In genomic region chr2:126664234-126664633, GRCh38 we compare ENCODE assay signal across 9 cellular contexts. TPM values are rescaled to one million over a fixed set of nuclear protein-coding genes. Genes with fewer than 3 reads are reported as not detected.
DNase-seq lines count a peak whose midpoint lies in the region; ATAC-seq, FAIRE-seq and TF ChIP-seq lines count a peak whose summit lies in the region.
"Had no signal": no experiment of that assay in that cellular context is flagged by ENCODE, and none has a peak within 500 bp of the region (broad histone marks: within the 10 kb centered on the region; RNA-seq: fewer than 3 reads in every experiment).

No MANE protein-coding gene starts in this region.

- POLR2A ChIA-PET in K562 (lab: Yijun Ruan, JAX), result interaction anchor here (1.0 to 2.1 kb wide), 2 partner anchors 10 to 49 kb away, joined by 3 to 10 read pairs; no protein-coding TSS in a partner anchor
- POLR2A ChIA-PET in Caco-2 (lab: Charles Lee), result no interaction called here

- peak overlapping the region; percentile 67 for H3K4me3 ChIP-seq in DOHH2 (ENCODE audit: low read length)
- no peak overlapping the region for H3K4me3 ChIP-seq in K562
- no peak overlapping the region for H3K4me3 ChIP-seq in Caco-2 (ENCODE audit: low read depth, low read length)

- H3K4me1 ChIP-seq in DOHH2 (ENCODE audit: control insufficient read depth, low read length) (peaks cover 72% of the 10 kb centered on the region), K562 (replicated peaks in 1 of 2; ENCODE audit: control insufficient read depth in 2 of 2, insufficient read depth in 2 of 2, low read length in 2 of 2) (peaks cover 65 to 69% of the 10 kb centered on the region in 2 experiments), Caco-2 (no peaks in the 10 kb centered on the region)

- H3K36me3 ChIP-seq in DOHH2 (ENCODE audit: control insufficient read depth, low read length), result peaks cover 59% of the 10 kb centered on the region
- H3K36me3 ChIP-seq in K562 (ENCODE audit: control insufficient read depth, insufficient read depth, low read length), result peaks cover 89% of the 10 kb centered on the region
- no peaks in the 10 kb centered on the region; the same call in 1 of the 2 replicates for H3K36me3 ChIP-seq in Caco-2 (ENCODE audit: control insufficient read depth, insufficient read depth, low read length)

- FAIRE-seq in K562 (lab: Jason Lieb, UNC), result peak; percentile 37
- FAIRE-seq: TTC549 had no signal

- no peaks in the 10 kb centered on the region for H3K9me2 ChIP-seq in DOHH2 (replicated peaks; ENCODE audit: control insufficient read depth, low read length)

- WGBS in K562 (ENCODE audit: insufficient coverage, low coverage, missing lambda C conversion rate), result 28% methylated on average over 3 of the region's 3 CpGs

- no peak overlapping the region for H2AFZ ChIP-seq in K562 (ENCODE audit: low read depth, low read length)

- TF ChIP-seq RAD21 in K562 (CRISPR knock-in tag; conservative IDR thresholded peaks at IDR 0.05 in 1 of 2, IDR thresholded peaks at IDR 0.05 in 1 of 2), result no peak

- peaks cover 9% of the 10 kb centered on the region for H3K9me1 ChIP-seq in K562 (ENCODE audit: control insufficient read depth, insufficient read depth, low read length)

- in situ Hi-C loops in K562 (cut with MboI), result no loop called here

- no peaks in the 10 kb centered on the region for H3K36me3 Mint-ChIP-seq in Caco-2 (ENCODE audit: insufficient read depth, unreplicated experiment)

- H3K4me1 Mint-ChIP-seq in Caco-2 (ENCODE audit: low read depth, unreplicated experiment), result no peaks in the 10 kb centered on the region

- H3K27ac ChIP-seq in DOHH2 (ENCODE audit: low read depth, low read length), result peak overlapping the region; percentile 86
- peak overlapping the region; percentile 1; the same call in 2 of the 3 replicates for H3K27ac ChIP-seq in K562 (ENCODE audit: extremely low read depth, low read depth, low read length)

- TF ChIP-seq CTCF in DOHH2 (IDR thresholded peaks at IDR 0.05; ENCODE audit: low read depth, low read length, poor library complexity, severe bottlenecking) (no peak), K562 (IDR thresholded peaks at IDR 0.05 in 2 of 3, conservative IDR thresholded peaks at IDR 0.05 in 1 of 3; ENCODE audit: insufficient read depth in 2 of 3, low read depth in 1 of 3, low read length in 3 of 3) (no peak), Caco-2 (IDR thresholded peaks at IDR 0.05; ENCODE audit: insufficient read depth in 1 of 2, low read depth in 1 of 2, low read length in 1 of 2, severe bottlenecking in 1 of 2, unreplicated experiment in 1 of 2) (no peak)

- CTCF ChIA-PET in K562 (lab: Yijun Ruan, JAX; ENCODE audit: low intra/inter-chr PET ratio) (no interaction called here), Caco-2 (lab: Charles Lee) (no interaction called here)

- H3K79me2 ChIP-seq in DOHH2 (ENCODE audit: control insufficient read depth, low read length) (peaks cover 100% of the 10 kb centered on the region), K562 (ENCODE audit: control insufficient read depth, insufficient read depth, low read length) (peaks cover 99% of the 10 kb centered on the region)

- peak overlapping the region; percentile 79 for H3K4me2 ChIP-seq in DOHH2 (ENCODE audit: low read length)
- peak overlapping the region; percentile 34; the same call in 1 of the 2 replicates for H3K4me2 ChIP-seq in K562 (ENCODE audit: insufficient read depth, low read length)

- H3K27ac Mint-ChIP-seq in Caco-2 (ENCODE audit: unreplicated experiment), result no peak overlapping the region

- H3K4me3 Mint-ChIP-seq in Caco-2 (ENCODE audit: unreplicated experiment), result no peak overlapping the region

- H3K9me3 Mint-ChIP-seq in Caco-2 (ENCODE audit: unreplicated experiment), result no peaks in the 10 kb centered on the region

- peak overlapping the region in 1 of 2 experiments; percentile 87; a peak in 1 of 4 replicates for H3K9ac ChIP-seq in K562 (ENCODE audit: insufficient read depth in 1 of 2, low read depth in 2 of 2, low read length in 2 of 2)

- H3K27me3 ChIP-seq in DOHH2 (ENCODE audit: control insufficient read depth, low read length), result no peaks in the 10 kb centered on the region
- H3K27me3 ChIP-seq in K562 (ENCODE audit: control insufficient read depth in 2 of 2, insufficient read depth in 2 of 2, low read length in 2 of 2), result no peaks in the 10 kb centered on the region
- no peaks in the 10 kb centered on the region; the same call in 1 of the 2 replicates for H3K27me3 ChIP-seq in Caco-2 (replicated peaks; ENCODE audit: control insufficient read depth, insufficient read depth, low read length)

- H4K20me1 ChIP-seq in DOHH2 (ENCODE audit: control insufficient read depth, insufficient read depth, low read depth, low read length), result peaks cover 4% of the 10 kb centered on the region; the same call in 1 of the 2 replicates
- peaks cover 40% of the 10 kb centered on the region for H4K20me1 ChIP-seq in K562 (replicated peaks; ENCODE audit: control insufficient read depth, insufficient read depth, low read length)

- H3K27me3 Mint-ChIP-seq in Caco-2 (ENCODE audit: insufficient read depth, unreplicated experiment), result peaks cover 17% of the 10 kb centered on the region

- BruUV-seq in K562 (replicated peaks; lab: Mats Ljungman, UMichigan) (no TSS peak), Caco-2 (replicated peaks; lab: Mats Ljungman, UMichigan) (no TSS peak)

- no peak for TF ChIP-seq POLR2A in K562 (conservative IDR thresholded peaks at IDR 0.05)

- no peak for TF ChIP-seq EP300 in K562 (IDR thresholded peaks at IDR 0.05; ENCODE audit: low read length)

- intact Hi-C loops in K562 (cut with micrococcal nuclease) (no loop called here), left colon (cut with DNase I, micrococcal nuclease) (no loop called here), Caco-2 (cut with micrococcal nuclease; ENCODE audit: unreplicated experiment) (no loop called here)

- H3F3A ChIP-seq in DOHH2 (ENCODE audit: control insufficient read depth, insufficient read depth), result peaks cover 12% of the 10 kb centered on the region; the same call in 1 of the 2 replicates

- ATAC-seq in GM19351 (IDR thresholded peaks at IDR 0.05; ENCODE audit: unreplicated experiment) (peak; percentile 79), HG03159 (IDR thresholded peaks at IDR 0.05; ENCODE audit: unreplicated experiment) (peak; percentile 76), K562 (peak; percentile 20), left colon (no peak)

- DNase-seq in K562 (ENCODE audit: extremely low read depth in 1 of 4, low spot score in 3 of 4) (no peak), left colon (no peak), NCI-H2107 treated with DMSO at 0.1 percent for 48 hours (lab: John Stamatoyannopoulos, UW; ENCODE audit: unreplicated experiment) (no peak), HPDE6-E6E7 (ENCODE audit: extremely low spot score) (no peak), Caco-2 (no peak)

- H3K9me3 ChIP-seq in DOHH2 (ENCODE audit: control insufficient read depth, insufficient read depth, low read length) (no peaks in the 10 kb centered on the region), K562 (replicated peaks; ENCODE audit: control insufficient read depth, insufficient read depth, low read depth, low read length) (no peaks in the 10 kb centered on the region), Caco-2 (no peaks in the 10 kb centered on the region)

TF ChIP-seq in K562, 482 proteins besides CTCF, POLR2A, EP300 and RAD21:
- TF ChIP-seq YY1 (IDR thresholded peaks at IDR 0.05; ENCODE audit: borderline replicate concordance in 1 of 3, control insufficient read depth in 1 of 3, extremely low read depth in 1 of 3, insufficient read depth in 3 of 3, insufficient read length in 1 of 3, insufficient replicate concordance in 2 of 3, low read depth in 1 of 3, low read length in 2 of 3) (peak in 2 of 3 experiments; percentile 30 to 50), ZC3H11A (IDR thresholded peaks at IDR 0.05; ENCODE audit: low read depth, low read length) (no peak)

RNA-seq across cellular contexts. Expression of gene GYPC, which starts 8.3 kb away (rescaled TPM):
- total RNA-seq in K562 (2011; cell fraction: chromatin; rRNA removed; ENCODE audit: low replicate concordance), result 120 and 158 TPM in 2 replicates
- 166 and 169 TPM in 2 replicates for total RNA-seq in K562 (2011; cell fraction: nucleolus; rRNA removed)
- total RNA-seq in K562 (2011; cell fraction: nucleoplasm; rRNA removed), result 154 and 197 TPM in 2 replicates
- total RNA-seq in K562 (2014; rRNA removed) (282 and 367 TPM in 2 replicates), K562 (2014; rRNA removed; fragmentation: Illumina TruSeq; extraction: Trizol) (121 and 155 TPM in 2 replicates), K562 (2015; rRNA removed; fragmentation: Illumina TruSeq; extraction: Trizol) (174 and 181 TPM in 2 replicates), K562 (2021) (194 and 210 TPM in 2 replicates), left colon (10 to 100 TPM in 1 of 2 donors, 1 to 10 TPM in 1; 7.2 to 20.5 TPM), Caco-2 (2022) (not detected in 2 replicates)
- polyA plus RNA-seq in K562 (2011; rRNA removed) (241 and 252 TPM in 2 replicates), K562 (2014; fragmentation: Illumina TruSeq; extraction: Trizol) (202 and 211 TPM in 2 replicates), K562 (2014; fragmentation: Nextera tagmentation; extraction: Ambion mirVana) (10 to 100 TPM; 50.6 to 53.7 TPM), K562 (2014; rRNA removed) (229 and 299 TPM in 2 replicates)
- polyA plus RNA-seq in K562 (2011; cell fraction: cytosol; rRNA removed), result 439 and 540 TPM in 2 replicates
- 132 and 178 TPM in 2 replicates for polyA plus RNA-seq in K562 (2011; cell fraction: nucleus; rRNA removed)
- polyA plus RNA-seq in K562 (2012), result 183 and 349 TPM in 2 replicates
- polyA minus RNA-seq in K562 (2011; rRNA and poly(A)+ RNA removed), result 144 and 198 TPM in 2 replicates
- 95.9 and 113 TPM in 2 replicates for polyA minus RNA-seq in K562 (2011; cell fraction: cytosol; rRNA and poly(A)+ RNA removed)
- 29.8 and 52.5 TPM in 2 replicates for polyA minus RNA-seq in K562 (2011; cell fraction: nucleus; rRNA and poly(A)+ RNA removed)
